ENCODE assay signal across 8 cellular contexts in genomic region chr13:49998714-49999624, GRCh38. TPM values are rescaled to one million over a fixed set of nuclear protein-coding genes. Genes with fewer than 3 reads are reported as not detected.
A peak's percentile ranks its signal among the peaks of the same experiment; 100 is the strongest.
DNase-seq lines count a peak whose midpoint lies in the region; ATAC-seq and TF ChIP-seq lines count a peak whose summit lies in the region.

No MANE protein-coding gene starts in this region.

- ATAC-seq in GM19455 (IDR thresholded peaks at IDR 0.05; ENCODE audit: unreplicated experiment) (no peak), GM21515 (IDR thresholded peaks at IDR 0.05; ENCODE audit: unreplicated experiment) (no peak)

- H3K4me1 Mint-ChIP-seq in Caco-2 (ENCODE audit: low read depth, unreplicated experiment): peaks cover 9% of the 10 kb centered on the region
- H3K4me1 Mint-ChIP-seq in endothelial cell (ENCODE audit: unreplicated experiment): peaks cover 18% of the 10 kb centered on the region
- peaks cover 63% of the 10 kb centered on the region for H3K4me1 Mint-ChIP-seq in osteocyte (ENCODE audit: unreplicated experiment)

- H3K27ac Mint-ChIP-seq in Caco-2 (ENCODE audit: unreplicated experiment) (no peak overlapping the region), endothelial cell (ENCODE audit: unreplicated experiment) (no peak overlapping the region), osteocyte (ENCODE audit: unreplicated experiment) (peak overlapping the region; percentile 95)

- intact Hi-C loops in Caco-2 (cut with micrococcal nuclease; ENCODE audit: unreplicated experiment): loop anchor here (5.0 kb wide), 1 partner anchor 123 kb away; no protein-coding TSS in a partner anchor

- H3K9me3 Mint-ChIP-seq in Caco-2 (ENCODE audit: unreplicated experiment) (no peaks in the 10 kb centered on the region), endothelial cell (ENCODE audit: unreplicated experiment) (no peaks in the 10 kb centered on the region), osteocyte (ENCODE audit: unreplicated experiment) (no peaks in the 10 kb centered on the region)

- H3K9ac ChIP-seq in Loucy (ENCODE audit: low read depth, low read length, poor library complexity, severe bottlenecking): peak overlapping the region; percentile 99

- H3K4me1 ChIP-seq in Caco-2: peaks cover 29% of the 10 kb centered on the region
- peaks cover 66% of the 10 kb centered on the region for H3K4me1 ChIP-seq in Loucy (ENCODE audit: insufficient read depth, low read length, poor library complexity, severe bottlenecking)
- H3K4me1 ChIP-seq in BE2C: no peaks in the 10 kb centered on the region

- H3K4me3 Mint-ChIP-seq in Caco-2 (ENCODE audit: unreplicated experiment): peak overlapping the region; percentile 92
- peak overlapping the region; percentile 97 for H3K4me3 Mint-ChIP-seq in endothelial cell (ENCODE audit: unreplicated experiment)
- peak overlapping the region; percentile 81 for H3K4me3 Mint-ChIP-seq in osteocyte (ENCODE audit: unreplicated experiment)

- H3K36me3 Mint-ChIP-seq in Caco-2 (ENCODE audit: insufficient read depth, unreplicated experiment) (peaks cover 61% of the 10 kb centered on the region), endothelial cell (ENCODE audit: low read depth, unreplicated experiment) (peaks cover 13% of the 10 kb centered on the region), osteocyte (ENCODE audit: unreplicated experiment) (peaks cover 20% of the 10 kb centered on the region)

- peaks cover 73% of the 10 kb centered on the region for H3K79me2 ChIP-seq in Loucy (ENCODE audit: insufficient read depth, low read length)

- TF ChIP-seq CTCF in Caco-2 (IDR thresholded peaks at IDR 0.05; ENCODE audit: insufficient read depth in 1 of 2, low read depth in 1 of 2, low read length in 1 of 2, severe bottlenecking in 1 of 2, unreplicated experiment in 1 of 2) (no peak), Loucy (conservative IDR thresholded peaks at IDR 0.05; ENCODE audit: low read length) (no peak), endothelial cell (IDR thresholded peaks at IDR 0.05; ENCODE audit: unreplicated experiment) (no peak), osteocyte (IDR thresholded peaks at IDR 0.05) (no peak), BE2C (IDR thresholded peaks at IDR 0.05; ENCODE audit: low read depth, low read length) (no peak)

- DNase-seq in Caco-2 (no peak), endothelial cell (ENCODE audit: low spot score) (no peak), osteocyte (ENCODE audit: extremely low spot score, unreplicated experiment) (no peak), BE2C (no peak), DMS79 treated with DMSO at 0.1 percent for 48 hours (lab: John Stamatoyannopoulos, UW) (no peak)

- POLR2A ChIA-PET in Caco-2 (lab: Charles Lee): interaction anchor here (0.6 kb wide), 1 partner anchor 242 kb away, joined by 5 read pairs; no protein-coding TSS in a partner anchor

- H4K20me1 ChIP-seq in Loucy (ENCODE audit: insufficient read depth, low read length, poor library complexity, severe bottlenecking): peaks cover 62% of the 10 kb centered on the region

- H3K4me3 ChIP-seq in Caco-2 (ENCODE audit: low read depth, low read length) (no peak overlapping the region), Loucy (ENCODE audit: low read length, poor library complexity, severe bottlenecking) (peak overlapping the region; percentile 86), BE2C (ENCODE audit: low read depth, low read length) (no peak overlapping the region; the same call in 1 of the 2 replicates)

- H3K9me3 ChIP-seq in Caco-2 (no peaks in the 10 kb centered on the region), Loucy (ENCODE audit: insufficient read depth, low read depth, low read length) (no peaks in the 10 kb centered on the region), BE2C (no peaks in the 10 kb centered on the region)

- H3K27me3 ChIP-seq in Caco-2 (replicated peaks; ENCODE audit: control insufficient read depth, insufficient read depth, low read length): no peaks in the 10 kb centered on the region
- H3K27me3 ChIP-seq in Loucy (ENCODE audit: insufficient read depth, low read length, poor library complexity, severe bottlenecking): no peaks in the 10 kb centered on the region
- H3K27me3 ChIP-seq in BE2C: no peaks in the 10 kb centered on the region

- peak overlapping the region; percentile 92 for H3K4me2 ChIP-seq in Loucy (ENCODE audit: low read depth, low read length, poor library complexity, severe bottlenecking)

- H3K27me3 Mint-ChIP-seq in Caco-2 (ENCODE audit: insufficient read depth, unreplicated experiment) (no peaks in the 10 kb centered on the region), endothelial cell (ENCODE audit: unreplicated experiment) (peaks cover 5% of the 10 kb centered on the region), osteocyte (ENCODE audit: unreplicated experiment) (no peaks in the 10 kb centered on the region)

- H2AFZ ChIP-seq in Loucy (ENCODE audit: low read length): no peak overlapping the region

- H3K36me3 ChIP-seq in Caco-2 (ENCODE audit: control insufficient read depth, insufficient read depth, low read length): no peaks in the 10 kb centered on the region; the same call in 1 of the 2 replicates
- peaks cover 3% of the 10 kb centered on the region; the same call in 1 of the 2 replicates for H3K36me3 ChIP-seq in Loucy (ENCODE audit: insufficient read depth, low read length)
- peaks cover 36% of the 10 kb centered on the region for H3K36me3 ChIP-seq in BE2C

- BruUV-seq in Caco-2 (replicated peaks; lab: Mats Ljungman, UMichigan): no TSS peak

- H3K9me2 ChIP-seq in Loucy (replicated peaks; ENCODE audit: low read depth, low read length): no peaks in the 10 kb centered on the region

- CTCF ChIA-PET in Caco-2 (lab: Charles Lee): interaction anchor here (0.6 kb wide), 3 partner anchors 64 to 970 kb away, joined by 3 to 4 read pairs (median 3); no protein-coding TSS in a partner anchor

- H3F3A ChIP-seq in Loucy (ENCODE audit: low read depth): no peaks in the 10 kb centered on the region

RNA-seq across cellular contexts. Expression of gene TRIM13, which starts 2.1 kb away (rescaled TPM):
- total RNA-seq in Caco-2 (2022) (16.5 and 21.0 TPM in 2 replicates), endothelial cell (ENCODE audit: unreplicated experiment) (34.9 TPM), osteocyte (33.4 and 38.5 TPM in 2 replicates)
- polyA plus RNA-seq in BE2C (2012; ENCODE audit: insufficient read depth, insufficient read length, low read depth): 10.8 TPM

RNA-seq across cellular contexts. Expression of gene KCNRG, which starts 16.3 kb away (rescaled TPM):
- 0.20 and 0.58 TPM in 2 replicates for total RNA-seq in Caco-2 (2022)
- 0.69 TPM for total RNA-seq in endothelial cell (ENCODE audit: unreplicated experiment)
- total RNA-seq in osteocyte: 0.21 and 0.89 TPM in 2 replicates
- not detected for polyA plus RNA-seq in BE2C (2012; ENCODE audit: insufficient read depth, insufficient read length, low read depth)
